1 cellular context compared by ENCODE assay signal in genomic region chr12:57522887-57523705, GRCh38.
TF ChIP-seq lines count a peak whose summit lies in the region.

No MANE protein-coding gene starts in this region.

TF ChIP-seq in HepG2, 621 proteins besides CTCF, POLR2A, EP300 and RAD21 (continued from another document and continues in another):
- TF ChIP-seq, protein P1, sequence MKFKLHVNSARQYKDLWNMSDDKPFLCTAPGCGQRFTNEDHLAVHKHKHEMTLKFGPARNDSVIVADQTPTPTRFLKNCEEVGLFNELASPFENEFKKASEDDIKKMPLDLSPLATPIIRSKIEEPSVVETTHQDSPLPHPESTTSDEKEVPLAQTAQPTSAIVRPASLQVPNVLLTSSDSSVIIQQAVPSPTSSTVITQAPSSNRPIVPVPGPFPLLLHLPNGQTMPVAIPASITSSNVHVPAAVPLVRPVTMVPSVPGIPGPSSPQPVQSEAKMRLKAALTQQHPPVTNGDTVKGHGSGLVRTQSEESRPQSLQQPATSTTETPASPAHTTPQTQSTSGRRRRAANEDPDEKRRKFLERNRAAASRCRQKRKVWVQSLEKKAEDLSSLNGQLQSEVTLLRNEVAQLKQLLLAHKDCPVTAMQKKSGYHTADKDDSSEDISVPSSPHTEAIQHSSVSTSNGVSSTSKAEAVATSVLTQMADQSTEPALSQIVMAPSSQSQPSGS (CRISPR knock-in tag; IDR thresholded peaks at IDR 0.05) = 0 out of 2 replicates have a peak, but pooled peaks have one; percentile 32
- TF ChIP-seq ZNF556 (CRISPR knock-in tag; IDR thresholded peaks at IDR 0.05; ENCODE audit: borderline replicate concordance) (no peak), NFAT5 (CRISPR knock-in tag; IDR thresholded peaks at IDR 0.05) (no peak), DMAP1 (CRISPR knock-in tag; IDR thresholded peaks at IDR 0.05) (peak; percentile 15; the same call in 1 of the 2 replicates), HNRNPL (IDR thresholded peaks at IDR 0.05; ENCODE audit: low read depth, low read length) (no peak), RBM22 (optimal IDR thresholded peaks at IDR 0.05; ENCODE audit: low read length) (no peak), SNAPC5 (CRISPR knock-in tag; IDR thresholded peaks at IDR 0.05; ENCODE audit: borderline replicate concordance) (no peak), ZIK1 (CRISPR knock-in tag; IDR thresholded peaks at IDR 0.05; ENCODE audit: borderline replicate concordance, low read depth) (no peak), ZNF841 (CRISPR knock-in tag; IDR thresholded peaks at IDR 0.05; ENCODE audit: borderline replicate concordance) (no peak), ZNF883 (CRISPR knock-in tag; IDR thresholded peaks at IDR 0.05; ENCODE audit: not compliant biosample characterization) (no peak), UBTF (CRISPR knock-in tag; IDR thresholded peaks at IDR 0.05) (no peak), MTERF4 (CRISPR knock-in tag; IDR thresholded peaks at IDR 0.05) (no peak), CEBPB (IDR thresholded peaks at IDR 0.05; ENCODE audit: borderline replicate concordance, low read depth, low read length) (peak; percentile 71), SNRNP70 (IDR thresholded peaks at IDR 0.05; ENCODE audit: low read depth, low read length) (no peak), GABPB1 (CRISPR knock-in tag; IDR thresholded peaks at IDR 0.05) (no peak), CREM (IDR thresholded peaks at IDR 0.05) (no peak), CREM (CRISPR knock-in tag; IDR thresholded peaks at IDR 0.05) (no peak), ZBTB26 (CRISPR knock-in tag; IDR thresholded peaks at IDR 0.05; ENCODE audit: borderline replicate concordance) (no peak), ATF7 (IDR thresholded peaks at IDR 0.05) (no peak), ATF7 (CRISPR knock-in tag; IDR thresholded peaks at IDR 0.05) (no peak), FOXO1 (CRISPR knock-in tag; IDR thresholded peaks at IDR 0.05) (0 out of 2 replicates have a peak, but pooled peaks have one; percentile 7), ZSCAN31 (CRISPR knock-in tag; IDR thresholded peaks at IDR 0.05; ENCODE audit: low read depth) (no peak), ZNF512B (CRISPR knock-in tag; IDR thresholded peaks at IDR 0.05; ENCODE audit: borderline replicate concordance) (no peak), PHF21A (CRISPR knock-in tag; IDR thresholded peaks at IDR 0.05) (no peak), PCBP2 (optimal IDR thresholded peaks at IDR 0.05; ENCODE audit: low read depth, low read length, poor library complexity, severe bottlenecking) (peak; percentile 16), ZSCAN21 (CRISPR knock-in tag; IDR thresholded peaks at IDR 0.05; ENCODE audit: borderline replicate concordance) (0 out of 2 replicates have a peak, but pooled peaks have one; percentile 41), ZNF513 (CRISPR knock-in tag; conservative IDR thresholded peaks at IDR 0.05) (no peak), HOXA3 (CRISPR knock-in tag; IDR thresholded peaks at IDR 0.05) (no peak), KDM5A (IDR thresholded peaks at IDR 0.05; ENCODE audit: borderline replicate concordance, low read length) (peak; percentile 47; the same call in 1 of the 2 replicates), ZNF670 (CRISPR knock-in tag; IDR thresholded peaks at IDR 0.05; ENCODE audit: borderline replicate concordance) (no peak), ZSCAN9 (CRISPR knock-in tag; IDR thresholded peaks at IDR 0.05; ENCODE audit: borderline replicate concordance) (no peak)
- TF ChIP-seq, protein P2, sequence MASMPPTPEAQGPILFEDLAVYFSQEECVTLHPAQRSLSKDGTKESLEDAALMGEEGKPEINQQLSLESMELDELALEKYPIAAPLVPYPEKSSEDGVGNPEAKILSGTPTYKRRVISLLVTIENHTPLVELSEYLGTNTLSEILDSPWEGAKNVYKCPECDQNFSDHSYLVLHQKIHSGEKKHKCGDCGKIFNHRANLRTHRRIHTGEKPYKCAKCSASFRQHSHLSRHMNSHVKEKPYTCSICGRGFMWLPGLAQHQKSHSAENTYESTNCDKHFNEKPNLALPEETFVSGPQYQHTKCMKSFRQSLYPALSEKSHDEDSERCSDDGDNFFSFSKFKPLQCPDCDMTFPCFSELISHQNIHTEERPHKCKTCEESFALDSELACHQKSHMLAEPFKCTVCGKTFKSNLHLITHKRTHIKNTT (CRISPR knock-in tag; IDR thresholded peaks at IDR 0.05) = no peak
- TF ChIP-seq, protein P3, sequence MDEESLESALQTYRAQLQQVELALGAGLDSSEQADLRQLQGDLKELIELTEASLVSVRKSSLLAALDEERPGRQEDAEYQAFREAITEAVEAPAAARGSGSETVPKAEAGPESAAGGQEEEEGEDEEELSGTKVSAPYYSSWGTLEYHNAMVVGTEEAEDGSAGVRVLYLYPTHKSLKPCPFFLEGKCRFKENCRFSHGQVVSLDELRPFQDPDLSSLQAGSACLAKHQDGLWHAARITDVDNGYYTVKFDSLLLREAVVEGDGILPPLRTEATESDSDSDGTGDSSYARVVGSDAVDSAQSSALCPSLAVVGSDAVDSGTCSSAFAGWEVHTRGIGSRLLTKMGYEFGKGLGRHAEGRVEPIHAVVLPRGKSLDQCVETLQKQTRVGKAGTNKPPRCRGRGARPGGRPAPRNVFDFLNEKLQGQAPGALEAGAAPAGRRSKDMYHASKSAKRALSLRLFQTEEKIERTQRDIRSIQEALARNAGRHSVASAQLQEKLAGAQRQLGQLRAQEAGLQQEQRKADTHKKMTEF (CRISPR knock-in tag; IDR thresholded peaks at IDR 0.05) = no peak
- TF ChIP-seq, protein P4, sequence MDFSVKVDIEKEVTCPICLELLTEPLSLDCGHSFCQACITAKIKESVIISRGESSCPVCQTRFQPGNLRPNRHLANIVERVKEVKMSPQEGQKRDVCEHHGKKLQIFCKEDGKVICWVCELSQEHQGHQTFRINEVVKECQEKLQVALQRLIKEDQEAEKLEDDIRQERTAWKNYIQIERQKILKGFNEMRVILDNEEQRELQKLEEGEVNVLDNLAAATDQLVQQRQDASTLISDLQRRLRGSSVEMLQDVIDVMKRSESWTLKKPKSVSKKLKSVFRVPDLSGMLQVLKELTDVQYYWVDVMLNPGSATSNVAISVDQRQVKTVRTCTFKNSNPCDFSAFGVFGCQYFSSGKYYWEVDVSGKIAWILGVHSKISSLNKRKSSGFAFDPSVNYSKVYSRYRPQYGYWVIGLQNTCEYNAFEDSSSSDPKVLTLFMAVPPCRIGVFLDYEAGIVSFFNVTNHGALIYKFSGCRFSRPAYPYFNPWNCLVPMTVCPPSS (IDR thresholded peaks at IDR 0.05) = no peak
- TF ChIP-seq, protein P5, sequence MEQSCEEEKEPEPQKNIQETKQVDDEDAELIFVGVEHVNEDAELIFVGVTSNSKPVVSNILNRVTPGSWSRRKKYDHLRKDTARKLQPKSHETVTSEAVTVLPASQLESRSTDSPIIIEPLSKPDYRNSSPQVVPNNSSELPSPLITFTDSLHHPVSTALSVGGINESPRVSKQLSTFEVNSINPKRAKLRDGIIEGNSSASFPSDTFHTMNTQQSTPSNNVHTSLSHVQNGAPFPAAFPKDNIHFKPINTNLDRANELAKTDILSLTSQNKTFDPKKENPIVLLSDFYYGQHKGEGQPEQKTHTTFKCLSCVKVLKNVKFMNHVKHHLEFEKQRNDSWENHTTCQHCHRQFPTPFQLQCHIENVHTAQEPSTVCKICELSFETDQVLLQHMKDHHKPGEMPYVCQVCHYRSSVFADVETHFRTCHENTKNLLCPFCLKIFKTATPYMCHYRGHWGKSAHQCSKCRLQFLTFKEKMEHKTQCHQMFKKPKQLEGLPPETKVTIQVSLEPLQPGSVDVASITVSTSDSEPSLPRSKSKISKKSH (CRISPR knock-in tag; IDR thresholded peaks at IDR 0.05; ENCODE audit: borderline replicate concordance) = no peak
